1 cellular context compared by ENCODE assay signal in genomic region chr15:47394410-47394809, GRCh38.
TF ChIP-seq lines count a peak whose summit lies in the region.

No MANE protein-coding gene starts in this region.

TF ChIP-seq in H1, 55 proteins besides CTCF, POLR2A, EP300 and RAD21 (continued from another document):
- TF ChIP-seq KDM4A (IDR thresholded peaks at IDR 0.05; ENCODE audit: low read depth, low read length, severe bottlenecking) (no peak), HDAC6 (IDR thresholded peaks at IDR 0.05; ENCODE audit: low read depth, low read length) (no peak), SIX5 (IDR thresholded peaks at IDR 0.05; ENCODE audit: low read depth, low read length) (no peak), POLR2AphosphoS5 (IDR thresholded peaks at IDR 0.05; ENCODE audit: low read depth, low read length) (no peak), EZH2 (IDR thresholded peaks at IDR 0.05; ENCODE audit: low read depth, low read length, severe bottlenecking) (no peak), KDM1A (IDR thresholded peaks at IDR 0.05; ENCODE audit: borderline replicate concordance, low read length) (no peak), SAP30 (IDR thresholded peaks at IDR 0.05; ENCODE audit: insufficient read depth, insufficient replicate concordance, low read length) (no peak), MAFK (IDR thresholded peaks at IDR 0.05; ENCODE audit: low read depth, low read length) (no peak), RNF2 (IDR thresholded peaks at IDR 0.05; ENCODE audit: borderline replicate concordance, low read depth, low read length, missing control alignments, poor library complexity, severe bottlenecking) (no peak)
TF ChIP-seq in H1: peak in this region for 0.
